In the genomic region with DNA sequence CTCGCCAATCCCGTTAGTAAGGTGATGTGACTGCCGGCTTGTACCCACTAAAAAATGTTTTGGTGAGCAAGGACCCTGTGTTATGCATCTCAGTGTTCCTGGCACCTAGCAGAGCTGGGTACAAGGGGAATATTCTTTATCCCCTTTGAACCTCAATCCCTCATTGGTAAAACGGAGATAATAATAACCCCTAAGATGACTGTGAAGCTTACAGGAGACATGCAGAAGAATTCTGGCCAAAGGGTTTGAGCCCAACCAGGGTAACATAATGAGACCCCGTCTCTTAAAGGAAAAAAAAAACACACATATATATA, we compare ENCODE assay signal across 8 cellular contexts. TPM values are rescaled to one million over a fixed set of nuclear protein-coding genes. Genes with fewer than 3 reads are reported as not detected.
DNase-seq lines count a peak whose midpoint lies in the region; ATAC-seq and TF ChIP-seq lines count a peak whose summit lies in the region.

No MANE protein-coding gene starts in this region.

- TF ChIP-seq POLR2A in adrenal gland (IDR thresholded peaks at IDR 0.05) (no peak), lower leg skin (IDR thresholded peaks at IDR 0.05) (no peak), tibial nerve (IDR thresholded peaks at IDR 0.05) (no peak)

- DNase-seq in activated T-cell treated with anti-CD3 and anti-CD28 coated beads, Interleukin-2, amount 50 U/mL, for 24 hours: no peak
- no peak for DNase-seq in activated T-cell treated with anti-CD3 and anti-CD28 coated beads, Interleukin-2, amount 50 U/mL, for 1 hour
- DNase-seq in adrenal gland (no peak), lower leg skin (ENCODE audit: low spot score in 2 of 2) (no peak), tibial nerve (ENCODE audit: low spot score in 2 of 2) (no peak), amygdala (lab: John Stamatoyannopoulos, UW) (no peak)

- peak overlapping the region; percentile 81 for H3K4me3 Mint-ChIP-seq in activated T-cell treated with anti-CD3 and anti-CD28 coated beads, Interleukin-2, amount 50 U/mL, for 24 hours

- ATAC-seq in GM21825 (IDR thresholded peaks at IDR 0.05; ENCODE audit: unreplicated experiment) (no peak), HG02870 (IDR thresholded peaks at IDR 0.05; ENCODE audit: unreplicated experiment) (no peak)

- H3K4me1 ChIP-seq in adrenal gland (replicated peaks in 1 of 2) (peaks cover 28 to 43% of the 10 kb centered on the region in 2 donors), tibial nerve (peaks cover 0 to 43% (median 20%) of the 10 kb centered on the region in 4 donors)

- 0 to 2% (median 1%) methylated on average over 5 of the region's 5 CpGs for WGBS in adrenal gland, 4 donors
- WGBS in lower leg skin, 2 donors: 0 to 6% methylated on average over 5 of the region's 5 CpGs
- 0 to 1% methylated on average over 5 of the region's 5 CpGs for WGBS in tibial nerve, 2 donors

- TF ChIP-seq CTCF in adrenal gland (IDR thresholded peaks at IDR 0.05) (no peak), lower leg skin (IDR thresholded peaks at IDR 0.05) (no peak), tibial nerve (IDR thresholded peaks at IDR 0.05) (no peak)

- H3K36me3 Mint-ChIP-seq in activated T-cell treated with anti-CD3 and anti-CD28 coated beads, Interleukin-2, amount 50 U/mL, for 24 hours (ENCODE audit: low read depth): peaks cover 49% of the 10 kb centered on the region

- TF ChIP-seq EP300 in tibial nerve (IDR thresholded peaks at IDR 0.05): no peak

- no peaks in the 10 kb centered on the region for H3K9me3 Mint-ChIP-seq in activated T-cell treated with anti-CD3 and anti-CD28 coated beads, Interleukin-2, amount 50 U/mL, for 24 hours

- intact Hi-C loops in adrenal gland (cut with DNase I): loop anchor here in 1 of 2 donors (10.0 kb wide), 1 partner anchor 45 kb away; the partner anchor contains the start of genes EARS2 and UBFD1
- intact Hi-C loops in lower leg skin (cut with DNase I; ENCODE audit: low total_unique reads): no loop called here

- H3K27ac ChIP-seq in adrenal gland (peak overlapping the region in 3 of 5 donors; percentile 45 to 96 (median 91)), tibial nerve (peak overlapping the region in 3 of 4 donors; percentile 60 to 90 (median 85))

- no peaks in the 10 kb centered on the region for H3K27me3 ChIP-seq in adrenal gland
- H3K27me3 ChIP-seq in tibial nerve: no peaks in the 10 kb centered on the region

- H3K4me3 ChIP-seq in adrenal gland (peak overlapping the region; percentile 19 to 95 (median 60)), lower leg skin (ENCODE audit: low read depth, poor library complexity, severe bottlenecking) (peak overlapping the region; percentile 63), tibial nerve (peak overlapping the region; percentile 73 to 97 (median 88))

- H3K36me3 ChIP-seq in adrenal gland (replicated peaks in 1 of 2) (no peaks in the 10 kb centered on the region), tibial nerve (peaks cover 0 to 5% (median 0%) of the 10 kb centered on the region in 3 donors)

- peak overlapping the region; percentile 86 for H3K27ac Mint-ChIP-seq in activated T-cell treated with anti-CD3 and anti-CD28 coated beads, Interleukin-2, amount 50 U/mL, for 24 hours

- H3K9me3 ChIP-seq in adrenal gland (replicated peaks in 1 of 3) (no peaks in the 10 kb centered on the region), tibial nerve (no peaks in the 10 kb centered on the region)

- peaks cover 53% of the 10 kb centered on the region for H3K4me1 Mint-ChIP-seq in activated T-cell treated with anti-CD3 and anti-CD28 coated beads, Interleukin-2, amount 50 U/mL, for 24 hours (ENCODE audit: low read depth)

- H3K27me3 Mint-ChIP-seq in activated T-cell treated with anti-CD3 and anti-CD28 coated beads, Interleukin-2, amount 50 U/mL, for 24 hours: no peaks in the 10 kb centered on the region

RNA-seq across cellular contexts. Expression of gene GGA2, which starts 0.9 kb away (rescaled TPM):
- total RNA-seq in adrenal gland (100 to 1,000 TPM in 6 of 8 donors, 10 to 100 TPM in 2; 57.4 to 143 (median 116) TPM), lower leg skin (10 to 100 TPM; 40.7 to 80.4 (median 61.4) TPM), tibial nerve (10 to 100 TPM; 29.9 to 40.6 (median 36.8) TPM)
- polyA plus RNA-seq in adrenal gland: 100 to 1,000 TPM in 1 of 3 donors, 10 to 100 TPM in 2; 37.7 to 129 (median 66.5) TPM

RNA-seq across cellular contexts. Expression of gene EARS2, which starts 47.8 kb away (rescaled TPM):
- total RNA-seq in adrenal gland (10 to 100 TPM; 20.0 to 85.7 (median 29.1) TPM), lower leg skin (10 to 100 TPM; 16.8 to 27.1 (median 20.7) TPM), tibial nerve (10 to 100 TPM; 42.2 to 70.7 (median 57.1) TPM)
- polyA plus RNA-seq in adrenal gland: 10 to 100 TPM; 30.0 to 44.6 (median 38.4) TPM

RNA-seq across cellular contexts. Expression of gene UBFD1, which starts 48.1 kb away (rescaled TPM):
- 100 to 1,000 TPM in 3 of 8 donors, 10 to 100 TPM in 5; 58.5 to 151 (median 91.3) TPM for total RNA-seq in adrenal gland
- polyA plus RNA-seq in adrenal gland: 10 to 100 TPM in 2 of 3 donors, 1 to 10 TPM in 1; 9.5 to 65.8 (median 10.9) TPM
- 10 to 100 TPM; 32.5 to 61.3 (median 42.7) TPM for total RNA-seq in lower leg skin
- total RNA-seq in tibial nerve: 100 to 1,000 TPM in 1 of 4 donors, 10 to 100 TPM in 3; 70.5 to 110 (median 76.5) TPM

RNA-seq across cellular contexts. Expression of gene COG7, which starts 56.4 kb away (rescaled TPM):
- total RNA-seq in adrenal gland (10 to 100 TPM; 10.7 to 25.7 (median 21.4) TPM), lower leg skin (10 to 100 TPM; 17.5 to 22.6 (median 18.0) TPM), tibial nerve (10 to 100 TPM; 21.6 to 35.7 (median 24.8) TPM)
- polyA plus RNA-seq in adrenal gland: 10 to 100 TPM; 19.2 to 50.1 (median 37.3) TPM
